18 cellular contexts compared by ENCODE assay signal in the genomic region with DNA sequence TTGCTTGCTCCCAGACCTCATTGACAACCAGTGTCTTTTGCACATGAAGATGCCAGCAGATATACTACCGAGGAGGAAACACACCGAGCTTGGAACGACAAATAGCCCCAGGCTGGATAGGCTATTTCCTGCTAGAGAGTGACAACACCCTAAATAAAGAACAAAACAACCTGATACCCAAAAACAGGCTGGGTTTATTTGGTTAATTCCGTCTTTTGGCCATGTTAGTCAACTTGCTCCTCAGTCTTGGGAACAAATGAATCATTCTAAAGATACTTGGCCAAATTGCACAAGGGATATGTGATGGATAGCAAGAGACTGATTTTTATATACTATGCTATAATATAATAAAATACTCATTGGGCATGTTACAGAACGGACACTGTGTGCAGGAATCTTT. TPM values are rescaled to one million over a fixed set of nuclear protein-coding genes. Genes with fewer than 3 reads are reported as not detected.
DNase-seq lines count a peak whose midpoint lies in the region; ATAC-seq and TF ChIP-seq lines count a peak whose summit lies in the region.
"Had no signal": no experiment of that assay in that cellular context is flagged by ENCODE, and none has a peak within 500 bp of the region (broad histone marks: within the 10 kb centered on the region; RNA-seq: fewer than 3 reads in every experiment).

No MANE protein-coding gene starts in this region.

- no peak overlapping the region for H3K4me3 ChIP-seq in PC-3 (ENCODE audit: low read length)
- no peak overlapping the region for H3K4me3 ChIP-seq in osteoblast (ENCODE audit: insufficient read depth, low read length)

- no peaks in the 10 kb centered on the region for H3K27me3 ChIP-seq in PC-3 (ENCODE audit: low read length)
- H3K27me3 ChIP-seq in osteoblast (ENCODE audit: insufficient read depth, low read length), result peaks cover 4% of the 10 kb centered on the region
- H3K27me3 ChIP-seq: BE2C had no signal

- no peaks in the 10 kb centered on the region for H3K9me2 ChIP-seq in PC-3 (replicated peaks; ENCODE audit: low read length)

- intact Hi-C loops in PC-3 (cut with micrococcal nuclease), result no loop called here

- no peak for TF ChIP-seq CTCF in PC-3 (conservative IDR thresholded peaks at IDR 0.05; ENCODE audit: low read depth, low read length)
- no peak for TF ChIP-seq CTCF in osteoblast (IDR thresholded peaks at IDR 0.05; ENCODE audit: extremely low read depth, low read depth, low read length)

- peak overlapping the region; percentile 58 for H3K27ac ChIP-seq in PC-3 (ENCODE audit: low read length)
- H3K27ac ChIP-seq in osteoblast (ENCODE audit: low read depth, low read length), result no peak overlapping the region

- no peaks in the 10 kb centered on the region for H3K9me3 ChIP-seq in PC-3 (ENCODE audit: low read length)
- no peaks in the 10 kb centered on the region for H3K9me3 ChIP-seq in osteoblast (ENCODE audit: low read depth, low read length)
- H3K9me3 ChIP-seq: BE2C had no signal

- H3K36me3 ChIP-seq in PC-3 (ENCODE audit: low read depth, low read length), result no peaks in the 10 kb centered on the region
- H3K36me3 ChIP-seq in osteoblast (ENCODE audit: insufficient read depth, low read length), result no peaks in the 10 kb centered on the region
- H3K36me3 ChIP-seq: BE2C had no signal

- BruUV-seq in PC-3 (replicated peaks; lab: Mats Ljungman, UMichigan), result no TSS peak

- POLR2A ChIA-PET in PC-3 (lab: Charles Lee; ENCODE audit: unreplicated experiment), result no interaction called here

- H3K4me2 ChIP-seq in PC-3 (ENCODE audit: low read length) (peak overlapping the region; percentile 9), osteoblast (ENCODE audit: insufficient read depth, low read length) (no peak overlapping the region)

- H3K4me1 ChIP-seq in PC-3 (ENCODE audit: insufficient read depth, low read length), result peaks cover 19% of the 10 kb centered on the region
- no peaks in the 10 kb centered on the region for H3K4me1 ChIP-seq in osteoblast (ENCODE audit: insufficient read depth, low read length)
- H3K4me1 ChIP-seq: BE2C had no signal

- ATAC-seq in PC-3 (peak; percentile 92), GM18867 (IDR thresholded peaks at IDR 0.05; ENCODE audit: unreplicated experiment) (no peak)

- H3K79me2 ChIP-seq in PC-3 (ENCODE audit: low read length), result no peaks in the 10 kb centered on the region
- no peaks in the 10 kb centered on the region for H3K79me2 ChIP-seq in osteoblast (ENCODE audit: insufficient read depth, low read length)

- CTCF ChIA-PET in PC-3 (lab: Charles Lee), result interaction anchor here (0.7 kb wide), 1 partner anchor 58 kb away, joined by 3 read pairs; no protein-coding TSS in a partner anchor

- H4K20me1 ChIP-seq in PC-3 (ENCODE audit: low read length) (no peaks in the 10 kb centered on the region), osteoblast (ENCODE audit: insufficient read depth, low read length) (no peaks in the 10 kb centered on the region)

- H2AFZ ChIP-seq in PC-3 (ENCODE audit: low read length) (no peak overlapping the region), osteoblast (ENCODE audit: low read length) (no peak overlapping the region)

- H3K9ac ChIP-seq in PC-3 (ENCODE audit: low read length), result no peak overlapping the region

- DNase-seq in ELF-1 (ENCODE audit: low read depth, low spot score) (peak; percentile 32), PC-3 (peak; percentile 87), dedifferentiated amniotic fluid mesenchymal stem cell (ENCODE audit: extremely low spot score) (peak; percentile 31), osteoblast (ENCODE audit: insufficient read length, low spot score, missing footprints) (peak; percentile 93), cortex of kidney (lab: John Stamatoyannopoulos, UW) (no peak)
- DNase-seq in activated naive CD4-positive, alpha-beta T cell treated with anti-CD3 and anti-CD28 coated beads, Interleukin-2, amount 50 U/mL, for 16 hours, result no peak
- DNase-seq in activated CD8-positive, alpha-beta memory T cell treated with anti-CD3 and anti-CD28 coated beads for 24 hours, result no peak
- DNase-seq: BE2C; CD8-positive, alpha-beta memory T cell; HFFc6; Kasumi-1; NCI-H1436; NCI-H2029 treated with DMSO at 0.1 percent for 48 hours; NCI-H510A treated with DMSO at 0.1 percent for 48 hours had no signal

- no peaks in the 10 kb centered on the region for H3F3A ChIP-seq in PC-3 (ENCODE audit: low read length, unreplicated experiment)

RNA-seq across cellular contexts. Expression of a gene that starts 11.5 kb away (rescaled TPM):
- total RNA-seq in PC-3 (2014; rRNA removed) (0.06 TPM in 1 of 2 replicates, not detected in the other), osteoblast (not detected in 2 replicates)
- total RNA-seq: CD8-positive, alpha-beta memory T cell; H1; HFFc6; RPMI7951; SK-MEL-5 had no signal

RNA-seq across cellular contexts. Expression of a gene that starts 15.3 kb away (rescaled TPM):
- total RNA-seq in PC-3 (2014; rRNA removed) (not detected in 2 replicates), osteoblast (not detected in 2 replicates)
- total RNA-seq: CD8-positive, alpha-beta memory T cell; H1; HFFc6; RPMI7951; SK-MEL-5 had no signal

RNA-seq across cellular contexts. Expression of a gene that starts 58.0 kb away (rescaled TPM):
- 0.04 TPM in 1 of 2 replicates, not detected in the other for total RNA-seq in PC-3 (2014; rRNA removed)
- not detected in 2 replicates for total RNA-seq in osteoblast
- total RNA-seq: CD8-positive, alpha-beta memory T cell; HFFc6; RPMI7951; SK-MEL-5 had no signal

Comparison
In these comparisons a context has a peak if more than half of its experiments do, and no peak if none do; other contexts are left out.
1. DNase-seq: peak in ELF-1 (single experiment), PC-3 (single experiment), dedifferentiated amniotic fluid mesenchymal stem cell (single experiment) and osteoblast (single experiment); none in activated naive CD4-positive, alpha-beta T cell treated with anti-CD3 and anti-CD28 coated beads, Interleukin-2, amount 50 U/mL, for 16 hours (single experiment), cortex of kidney (single experiment) and activated CD8-positive, alpha-beta memory T cell treated with anti-CD3 and anti-CD28 coated beads for 24 hours (single experiment).